ENCODE assay signal across 16 cellular contexts in genomic region chr1:63326106-63326472, GRCh38. TPM values are rescaled to one million over a fixed set of nuclear protein-coding genes. Genes with fewer than 3 reads are reported as not detected.
A peak's percentile ranks its signal among the peaks of the same experiment; 100 is the strongest.
DNase-seq lines count a peak whose midpoint lies in the region; ATAC-seq and TF ChIP-seq lines count a peak whose summit lies in the region.
"Had no signal": no experiment of that assay in that cellular context is flagged by ENCODE, and none has a peak within 500 bp of the region (broad histone marks: within the 10 kb centered on the region; RNA-seq: fewer than 3 reads in every experiment).

No MANE protein-coding gene starts in this region.

- DNase-seq in DMS53 (lab: John Stamatoyannopoulos, UW), result peak; percentile 42
- DNase-seq in DMS53 treated with DMSO at 0.1 percent for 48 hours (lab: John Stamatoyannopoulos, UW; ENCODE audit: unreplicated experiment), result no peak
- no peak for DNase-seq in activated T-helper 2 cell treated with anti-CD3 and anti-CD28 coated beads, Interferon-gamma antibody, Interleukin-2, Interleukin-4, amounts not matched to agents 10 μg/mL and 5 μg/mL and 100 μg/mL, durations not matched to agents 14 hours and 24 hours and 36 hours (ENCODE audit: low spot score)
- no peak for DNase-seq in mesothelial cell of epicardium (ENCODE audit: low spot score in 2 of 2, unreplicated experiment in 2 of 2)
- no peak for DNase-seq in anterior cingulate cortex (lab: John Stamatoyannopoulos, UW)
- DNase-seq: activated CD4-positive, CD25-positive, alpha-beta regulatory T cell; CD8-positive, alpha-beta T cell; left ventricle myocardium superior; NCI-H345 had no signal

- TF ChIP-seq CTCF in mesothelial cell of epicardium (IDR thresholded peaks at IDR 0.05; ENCODE audit: unreplicated experiment), result no peak

- H3K4me1 ChIP-seq in ES-I3 (ENCODE audit: insufficient read depth, low read length), result no peaks in the 10 kb centered on the region; the same call in 1 of the 2 replicates

- peaks cover 6% of the 10 kb centered on the region for H3K9me3 Mint-ChIP-seq in activated T-helper 2 cell treated with anti-CD3 and anti-CD28 coated beads, Interferon-gamma antibody, Interleukin-2, Interleukin-4, amounts not matched to agents 10 μg/mL and 5 μg/mL and 100 μg/mL, durations not matched to agents 14 hours and 24 hours and 36 hours
- no peaks in the 10 kb centered on the region for H3K9me3 Mint-ChIP-seq in mesothelial cell of epicardium

- H3K36me3 ChIP-seq in ES-I3 (ENCODE audit: insufficient read depth, low read length), result no peaks in the 10 kb centered on the region

- peak overlapping the region; percentile 15 for H3K27ac Mint-ChIP-seq in activated T-helper 2 cell treated with anti-CD3 and anti-CD28 coated beads, Interferon-gamma antibody, Interleukin-2, Interleukin-4, amounts not matched to agents 10 μg/mL and 5 μg/mL and 100 μg/mL, durations not matched to agents 14 hours and 24 hours and 36 hours
- H3K27ac Mint-ChIP-seq in mesothelial cell of epicardium, result peak overlapping the region; percentile 8
- H3K27ac Mint-ChIP-seq: activated T-helper 17 cell treated with anti-CD3 and anti-CD28 coated beads, Interleukin-2, amount 50 U/mL, for 72 hours; CD8-positive, alpha-beta T cell had no signal

- intact Hi-C loops in activated T-helper 2 cell treated with anti-CD3 and anti-CD28 coated beads, Interferon-gamma antibody, Interleukin-2, Interleukin-4, amounts not matched to agents 10 μg/mL and 5 μg/mL and 100 μg/mL, durations not matched to agents 14 hours and 24 hours and 36 hours (cut with micrococcal nuclease), result loop anchor here (5.0 kb wide), 1 partner anchor 211 kb away; no protein-coding TSS in a partner anchor

- H3K9me3 ChIP-seq in ES-I3 (ENCODE audit: control insufficient read depth, insufficient read depth, low read length), result no peaks in the 10 kb centered on the region

- no peak overlapping the region for H3K4me3 Mint-ChIP-seq in activated T-helper 2 cell treated with anti-CD3 and anti-CD28 coated beads, Interferon-gamma antibody, Interleukin-2, Interleukin-4, amounts not matched to agents 10 μg/mL and 5 μg/mL and 100 μg/mL, durations not matched to agents 14 hours and 24 hours and 36 hours (ENCODE audit: low read depth)
- H3K4me3 Mint-ChIP-seq in mesothelial cell of epicardium, result no peak overlapping the region
- H3K4me3 Mint-ChIP-seq: activated T-helper 17 cell treated with anti-CD3 and anti-CD28 coated beads, Interleukin-2, amount 50 U/mL, for 72 hours; CD8-positive, alpha-beta T cell had no signal

- H3K4me1 Mint-ChIP-seq in activated T-helper 2 cell treated with anti-CD3 and anti-CD28 coated beads, Interferon-gamma antibody, Interleukin-2, Interleukin-4, amounts not matched to agents 10 μg/mL and 5 μg/mL and 100 μg/mL, durations not matched to agents 14 hours and 24 hours and 36 hours (ENCODE audit: low read depth), result peaks cover 26% of the 10 kb centered on the region
- H3K4me1 Mint-ChIP-seq in mesothelial cell of epicardium, result peaks cover 22% of the 10 kb centered on the region

- peaks cover 68% of the 10 kb centered on the region for H3K27me3 Mint-ChIP-seq in activated T-helper 2 cell treated with anti-CD3 and anti-CD28 coated beads, Interferon-gamma antibody, Interleukin-2, Interleukin-4, amounts not matched to agents 10 μg/mL and 5 μg/mL and 100 μg/mL, durations not matched to agents 14 hours and 24 hours and 36 hours (ENCODE audit: low read depth)
- H3K27me3 Mint-ChIP-seq in mesothelial cell of epicardium (ENCODE audit: low read depth), result peaks cover 90% of the 10 kb centered on the region

- H3K9ac ChIP-seq in ES-I3 (ENCODE audit: low read depth, low read length), result peak overlapping the region; percentile 33; the same call in 1 of the 2 replicates

- no peak for ATAC-seq in GM21515 (IDR thresholded peaks at IDR 0.05; ENCODE audit: unreplicated experiment)
- ATAC-seq in GM18873 (IDR thresholded peaks at IDR 0.05; ENCODE audit: low FRiP score, unreplicated experiment), result no peak
- ATAC-seq: activated T-helper 17 cell treated with anti-CD3 and anti-CD28 coated beads, Interleukin-2, amount 50 U/mL, for 72 hours; CD8-positive, alpha-beta T cell; HCT116; left ventricle myocardium superior had no signal

- peaks cover 10% of the 10 kb centered on the region for H3K36me3 Mint-ChIP-seq in activated T-helper 2 cell treated with anti-CD3 and anti-CD28 coated beads, Interferon-gamma antibody, Interleukin-2, Interleukin-4, amounts not matched to agents 10 μg/mL and 5 μg/mL and 100 μg/mL, durations not matched to agents 14 hours and 24 hours and 36 hours (ENCODE audit: low read depth)
- no peaks in the 10 kb centered on the region for H3K36me3 Mint-ChIP-seq in mesothelial cell of epicardium
- H3K36me3 Mint-ChIP-seq: CD8-positive, alpha-beta T cell had no signal

RNA-seq across cellular contexts. Expression of gene FOXD3, which starts 3.7 kb away (rescaled TPM):
- total RNA-seq in activated T-helper 2 cell treated with anti-CD3 and anti-CD28 coated beads, Interferon-gamma antibody, Interleukin-2, Interleukin-4, amounts not matched to agents 10 μg/mL and 5 μg/mL and 100 μg/mL, durations not matched to agents 14 hours and 24 hours and 36 hours, result not detected in 2 replicates
- total RNA-seq in mesothelial cell of epicardium, result not detected in 3 replicates
- total RNA-seq: activated T-helper 17 cell treated with anti-CD3 and anti-CD28 coated beads, Interleukin-2, amount 50 U/mL, for 72 hours; bronchial epithelial cell; CD8-positive, alpha-beta T cell; glomerular endothelial cell had no signal

RNA-seq across cellular contexts. Expression of gene ALG6, which starts 41.3 kb away (rescaled TPM):
- 25.3 and 25.5 TPM in 2 replicates for total RNA-seq in activated T-helper 2 cell treated with anti-CD3 and anti-CD28 coated beads, Interferon-gamma antibody, Interleukin-2, Interleukin-4, amounts not matched to agents 10 μg/mL and 5 μg/mL and 100 μg/mL, durations not matched to agents 14 hours and 24 hours and 36 hours
- total RNA-seq in mesothelial cell of epicardium, result 20.0 to 21.7 TPM (median 20.3 TPM) in 3 replicates
